In the genomic region with DNA sequence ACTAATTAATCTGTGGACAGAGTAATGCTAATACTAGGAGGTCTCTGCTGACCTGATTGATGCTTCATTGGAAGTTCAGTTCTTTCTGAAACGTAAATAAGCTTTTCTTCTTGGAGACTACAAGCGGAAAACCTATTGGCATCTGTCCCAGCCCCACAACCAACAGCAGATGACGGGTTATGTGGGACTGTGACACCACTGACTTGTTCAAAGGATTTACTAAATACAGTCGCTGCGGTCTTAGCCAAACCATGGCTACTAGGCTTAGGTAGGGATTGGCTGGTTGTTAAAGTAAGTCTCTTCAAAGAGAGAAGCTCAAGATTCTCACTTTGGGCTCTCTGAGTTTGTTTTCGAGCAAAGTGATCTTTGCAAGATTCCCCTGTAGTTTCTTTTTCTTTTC, we compare ENCODE assay signal across 18 cellular contexts.
"Had no signal": no experiment of that assay in that cellular context is flagged by ENCODE, and none has a peak within 500 bp of the region (broad histone marks: within the 10 kb centered on the region; RNA-seq: fewer than 3 reads in every experiment).

No MANE protein-coding gene starts in this region.

- ATAC-seq: activated CD8-positive, alpha-beta T cell treated with anti-CD3 and anti-CD28 coated beads for 36 hours; lower lobe of right lung; mucosa of descending colon; natural killer cell treated with Interleukin-12 subunit alpha and Interleukin-12 subunit beta and Interleukin-15 and Interleukin-18, amount 100 ng/mL, for 72 hours; sciatic nerve; stimulated activated naive CD8-positive, alpha-beta T cell treated with anti-CD3 and anti-CD28 coated beads, Interleukin-15, Interleukin-2, amounts not matched to agents 100 U/mL and 50 U/mL, for 24 hours; upper lobe of right lung had no signal

- H3K9me3 ChIP-seq: colonic mucosa, lower lobe of right lung, mucosa of descending colon, prostate gland, upper lobe of right lung had no signal

- H3K27me3 Mint-ChIP-seq: activated CD8-positive, alpha-beta T cell treated with anti-CD3 and anti-CD28 coated beads for 36 hours; activated naive CD8-positive, alpha-beta T cell treated with anti-CD3 and anti-CD28 coated beads, Interleukin-2, amount 10 ng/mL, durations not matched to agents 7 days and 5 days; natural killer cell treated with Interleukin-12 subunit alpha and Interleukin-12 subunit beta and Interleukin-15 and Interleukin-18, amount 100 ng/mL, for 72 hours had no signal

- H3K4me3 Mint-ChIP-seq: activated CD8-positive, alpha-beta T cell treated with anti-CD3 and anti-CD28 coated beads for 36 hours; activated naive CD8-positive, alpha-beta T cell treated with anti-CD3 and anti-CD28 coated beads, Interleukin-2, amount 10 ng/mL, durations not matched to agents 7 days and 5 days; natural killer cell treated with Interleukin-12 subunit alpha and Interleukin-12 subunit beta and Interleukin-15 and Interleukin-18, amount 100 ng/mL, for 72 hours; T-helper 2 cell treated with Interferon-gamma antibody and Interleukin-4, amounts not matched to agents 5 μg/mL and 100 μg/mL, for 36 hours had no signal

- DNase-seq: activated CD4-positive, alpha-beta T cell treated with anti-CD3 and anti-CD28 coated beads for 4 hours; activated CD8-positive, alpha-beta memory T cell treated with anti-CD3 and anti-CD28 coated beads, Interleukin-2, amount 50 U/mL, for 4 hours; activated CD8-positive, alpha-beta T cell treated with anti-CD3 and anti-CD28 coated beads for 36 hours; activated naive CD8-positive, alpha-beta T cell treated with anti-CD3 and anti-CD28 coated beads, Interleukin-2, amount 10 ng/mL, durations not matched to agents 7 days and 5 days; aorta; colonic mucosa; effector CD4-positive, alpha-beta T cell; lower lobe of right lung; mucosa of descending colon; occipital lobe; stimulated activated CD4-positive, alpha-beta T cell treated with anti-CD3 and anti-CD28 coated beads, Interleukin-4, amount 100 ng/mL, for 1 hour; stimulated activated CD8-positive, alpha-beta memory T cell treated with anti-CD3 and anti-CD28 coated beads, Interleukin-4, amount 100 ng/mL, for 48 hours; stimulated activated naive CD8-positive, alpha-beta T cell treated with anti-CD3 and anti-CD28 coated beads, Interleukin-15, Interleukin-2, amounts not matched to agents 100 U/mL and 50 U/mL, for 24 hours; upper lobe of right lung had no signal

- H3K27ac ChIP-seq: colonic mucosa, lower lobe of right lung, prostate gland, upper lobe of right lung had no signal

- H3K4me1 Mint-ChIP-seq: activated naive CD8-positive, alpha-beta T cell treated with anti-CD3 and anti-CD28 coated beads, Interleukin-2, amount 10 ng/mL, durations not matched to agents 7 days and 5 days had no signal

- H3K4me3 ChIP-seq: colonic mucosa, lower lobe of right lung, mucosa of descending colon, prostate gland, upper lobe of right lung had no signal

- H3K36me3 Mint-ChIP-seq: natural killer cell treated with Interleukin-12 subunit alpha and Interleukin-12 subunit beta and Interleukin-15 and Interleukin-18, amount 100 ng/mL, for 72 hours had no signal

- H3K36me3 ChIP-seq: colonic mucosa, prostate gland had no signal

- H3K27me3 ChIP-seq: colonic mucosa, upper lobe of right lung had no signal

- H3K9me3 Mint-ChIP-seq: activated CD8-positive, alpha-beta T cell treated with anti-CD3 and anti-CD28 coated beads for 36 hours; activated naive CD8-positive, alpha-beta T cell treated with anti-CD3 and anti-CD28 coated beads, Interleukin-2, amount 10 ng/mL, durations not matched to agents 7 days and 5 days; natural killer cell treated with Interleukin-12 subunit alpha and Interleukin-12 subunit beta and Interleukin-15 and Interleukin-18, amount 100 ng/mL, for 72 hours; T-helper 2 cell treated with Interferon-gamma antibody and Interleukin-4, amounts not matched to agents 5 μg/mL and 100 μg/mL, for 36 hours had no signal

- H3K27ac Mint-ChIP-seq: activated CD8-positive, alpha-beta T cell treated with anti-CD3 and anti-CD28 coated beads for 36 hours; activated naive CD8-positive, alpha-beta T cell treated with anti-CD3 and anti-CD28 coated beads, Interleukin-2, amount 10 ng/mL, durations not matched to agents 7 days and 5 days; natural killer cell treated with Interleukin-12 subunit alpha and Interleukin-12 subunit beta and Interleukin-15 and Interleukin-18, amount 100 ng/mL, for 72 hours; T-helper 2 cell treated with Interferon-gamma antibody and Interleukin-4, amounts not matched to agents 5 μg/mL and 100 μg/mL, for 36 hours had no signal

- H3K4me1 ChIP-seq: colonic mucosa, prostate gland, upper lobe of right lung had no signal
